ENCODE assay signal across 8 cellular contexts in genomic region chr9:128026255-128027165, GRCh38. TPM values are rescaled to one million over a fixed set of nuclear protein-coding genes. Genes with fewer than 3 reads are reported as not detected.
DNase-seq lines count a peak whose midpoint lies in the region; ATAC-seq and TF ChIP-seq lines count a peak whose summit lies in the region.

No MANE protein-coding gene starts in this region.

- H3K27me3 Mint-ChIP-seq in stimulated activated naive B cell treated with anti-CD40 and anti-IgM and Interleukin-4, amounts not matched to agents 10 μg/mL and 1 μg/mL and 100 μg/mL, for 72 hours: no peaks in the 10 kb centered on the region

- ATAC-seq in left lung: peak; percentile 45
- peak; percentile 82 to 87 for ATAC-seq in stimulated activated naive B cell treated with anti-CD40 and anti-IgM and Interleukin-4, amounts not matched to agents 10 μg/mL and 1 μg/mL and 100 μg/mL, for 72 hours (replicated peaks)
- no peak for ATAC-seq in GM21367 (IDR thresholded peaks at IDR 0.05; ENCODE audit: unreplicated experiment)
- no peak for ATAC-seq in GM18873 (IDR thresholded peaks at IDR 0.05; ENCODE audit: low FRiP score, unreplicated experiment)

- H3K27ac ChIP-seq in HL-60 (replicated peaks) (peak overlapping the region; percentile 43), left lung (peak overlapping the region; percentile 15 to 59)

- H3K36me3 ChIP-seq in left lung: no peaks in the 10 kb centered on the region

- TF ChIP-seq CTCF in GM12864 (IDR thresholded peaks at IDR 0.05; ENCODE audit: low read depth, low read length, missing control alignments) (no peak), HL-60 (IDR thresholded peaks at IDR 0.05; ENCODE audit: insufficient read depth, low read length) (no peak), left lung (IDR thresholded peaks at IDR 0.05) (no peak)

- no peaks in the 10 kb centered on the region for H3K9me3 ChIP-seq in left lung

- H3K4me1 Mint-ChIP-seq in stimulated activated naive B cell treated with anti-CD40 and anti-IgM and Interleukin-4, amounts not matched to agents 10 μg/mL and 1 μg/mL and 100 μg/mL, for 72 hours: peaks cover 39 to 67% of the 10 kb centered on the region in 2 donors

- H3K4me3 Mint-ChIP-seq in stimulated activated naive B cell treated with anti-CD40 and anti-IgM and Interleukin-4, amounts not matched to agents 10 μg/mL and 1 μg/mL and 100 μg/mL, for 72 hours: peak overlapping the region; percentile 33 to 67

- H3K9me3 Mint-ChIP-seq in stimulated activated naive B cell treated with anti-CD40 and anti-IgM and Interleukin-4, amounts not matched to agents 10 μg/mL and 1 μg/mL and 100 μg/mL, for 72 hours: no peaks in the 10 kb centered on the region

- H3K36me3 Mint-ChIP-seq in stimulated activated naive B cell treated with anti-CD40 and anti-IgM and Interleukin-4, amounts not matched to agents 10 μg/mL and 1 μg/mL and 100 μg/mL, for 72 hours: no peaks in the 10 kb centered on the region

- no peaks in the 10 kb centered on the region for H3K27me3 ChIP-seq in HL-60 (ENCODE audit: insufficient read depth, poor library complexity, severe bottlenecking)
- H3K27me3 ChIP-seq in left lung: no peaks in the 10 kb centered on the region

- intact Hi-C loops in left lung (cut with DNase I): no loop called here

- peaks cover 0 to 20% of the 10 kb centered on the region in 2 donors for H3K4me1 ChIP-seq in left lung

- DNase-seq in GM12864 (ENCODE audit: low read depth): peak; percentile 72
- DNase-seq in HL-60 (ENCODE audit: low read depth in 1 of 2, low spot score in 1 of 2): peak in 1 of 2 experiments; percentile 47
- DNase-seq in activated CD8-positive, alpha-beta memory T cell treated with anti-CD3 and anti-CD28 coated beads for 4 hours (ENCODE audit: low read depth in 2 of 2): peak; percentile 46 to 66
- DNase-seq in left lung: no peak
- peak; percentile 74 for DNase-seq in stimulated activated naive B cell treated with anti-CD40 and anti-IgM and Interleukin-4, amounts not matched to agents 10 μg/mL and 1 μg/mL and 100 μg/mL, for 72 hours
- DNase-seq in dedifferentiated amniotic fluid mesenchymal stem cell (ENCODE audit: extremely low spot score): no peak

- peak overlapping the region; percentile 94 for H3K27ac Mint-ChIP-seq in stimulated activated naive B cell treated with anti-CD40 and anti-IgM and Interleukin-4, amounts not matched to agents 10 μg/mL and 1 μg/mL and 100 μg/mL, for 72 hours

- H3K4me3 ChIP-seq in GM12864 (ENCODE audit: low read depth, low read length) (no peak overlapping the region), HL-60 (replicated peaks; ENCODE audit: insufficient read depth, low read length) (no peak overlapping the region), left lung (no peak overlapping the region)

RNA-seq across cellular contexts. Expression of gene NAIF1, which starts 40.6 kb away (rescaled TPM):
- 1 to 10 TPM; 7.7 to 8.0 TPM for total RNA-seq in left lung

RNA-seq across cellular contexts. Expression of gene SLC25A25, which starts 41.5 kb away (rescaled TPM):
- total RNA-seq in left lung: 10 to 100 TPM; 19.5 to 21.0 TPM

RNA-seq across cellular contexts. Expression of gene EEIG1, which starts 45.7 kb away (rescaled TPM):
- 10 to 100 TPM; 60.7 to 67.3 TPM for total RNA-seq in left lung

Comparison
In these comparisons a context has a peak if more than half of its experiments do, and no peak if none do; other contexts are left out.
1. DNase-seq: peak in GM12864 (single experiment), activated CD8-positive, alpha-beta memory T cell treated with anti-CD3 and anti-CD28 coated beads for 4 hours (2 of 2) and stimulated activated naive B cell treated with anti-CD40 and anti-IgM and Interleukin-4, amounts not matched to agents 10 μg/mL and 1 μg/mL and 100 μg/mL, for 72 hours (single experiment); none in left lung (0 of 2) and dedifferentiated amniotic fluid mesenchymal stem cell (single experiment).
2. ATAC-seq: peak in left lung (single experiment) and stimulated activated naive B cell treated with anti-CD40 and anti-IgM and Interleukin-4, amounts not matched to agents 10 μg/mL and 1 μg/mL and 100 μg/mL, for 72 hours (2 of 2); none in GM21367 (single experiment) and GM18873 (single experiment).